1 cellular context compared by ENCODE assay signal in the genomic region with DNA sequence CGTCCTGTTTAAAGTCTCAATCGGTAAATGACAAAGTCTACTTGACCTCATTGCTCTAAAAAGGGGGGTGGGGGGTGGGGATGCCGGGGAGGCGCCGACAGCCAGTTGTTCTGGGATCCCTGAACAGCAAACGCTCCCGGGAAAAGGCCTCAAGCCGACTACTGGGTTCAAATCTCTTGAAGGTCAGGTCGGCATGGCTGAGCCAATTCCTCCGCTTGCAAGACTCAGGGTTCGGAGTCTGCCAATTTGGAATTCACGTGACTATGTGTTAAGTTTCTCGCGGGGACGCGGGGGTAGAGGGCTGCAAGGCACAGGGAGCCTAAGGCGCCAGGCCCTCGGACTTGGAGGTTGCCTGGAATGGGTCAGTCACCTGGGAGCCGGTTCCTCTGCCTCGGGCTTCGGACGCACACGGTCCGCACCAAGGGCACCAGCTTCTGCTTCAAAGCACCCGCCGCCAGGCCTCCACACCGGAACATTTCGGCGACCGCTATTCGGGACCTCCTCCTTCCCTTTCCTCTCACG.
TF ChIP-seq lines count a peak whose summit lies in the region.

No MANE protein-coding gene starts in this region.

TF ChIP-seq in K562, 482 proteins besides CTCF, POLR2A, EP300 and RAD21 (continued from another document):
- no peak for TF ChIP-seq AFF1 (IDR thresholded peaks at IDR 0.05; ENCODE audit: low read depth in 1 of 2, partially characterized antibody in 2 of 2)
- TF ChIP-seq, protein P1, sequence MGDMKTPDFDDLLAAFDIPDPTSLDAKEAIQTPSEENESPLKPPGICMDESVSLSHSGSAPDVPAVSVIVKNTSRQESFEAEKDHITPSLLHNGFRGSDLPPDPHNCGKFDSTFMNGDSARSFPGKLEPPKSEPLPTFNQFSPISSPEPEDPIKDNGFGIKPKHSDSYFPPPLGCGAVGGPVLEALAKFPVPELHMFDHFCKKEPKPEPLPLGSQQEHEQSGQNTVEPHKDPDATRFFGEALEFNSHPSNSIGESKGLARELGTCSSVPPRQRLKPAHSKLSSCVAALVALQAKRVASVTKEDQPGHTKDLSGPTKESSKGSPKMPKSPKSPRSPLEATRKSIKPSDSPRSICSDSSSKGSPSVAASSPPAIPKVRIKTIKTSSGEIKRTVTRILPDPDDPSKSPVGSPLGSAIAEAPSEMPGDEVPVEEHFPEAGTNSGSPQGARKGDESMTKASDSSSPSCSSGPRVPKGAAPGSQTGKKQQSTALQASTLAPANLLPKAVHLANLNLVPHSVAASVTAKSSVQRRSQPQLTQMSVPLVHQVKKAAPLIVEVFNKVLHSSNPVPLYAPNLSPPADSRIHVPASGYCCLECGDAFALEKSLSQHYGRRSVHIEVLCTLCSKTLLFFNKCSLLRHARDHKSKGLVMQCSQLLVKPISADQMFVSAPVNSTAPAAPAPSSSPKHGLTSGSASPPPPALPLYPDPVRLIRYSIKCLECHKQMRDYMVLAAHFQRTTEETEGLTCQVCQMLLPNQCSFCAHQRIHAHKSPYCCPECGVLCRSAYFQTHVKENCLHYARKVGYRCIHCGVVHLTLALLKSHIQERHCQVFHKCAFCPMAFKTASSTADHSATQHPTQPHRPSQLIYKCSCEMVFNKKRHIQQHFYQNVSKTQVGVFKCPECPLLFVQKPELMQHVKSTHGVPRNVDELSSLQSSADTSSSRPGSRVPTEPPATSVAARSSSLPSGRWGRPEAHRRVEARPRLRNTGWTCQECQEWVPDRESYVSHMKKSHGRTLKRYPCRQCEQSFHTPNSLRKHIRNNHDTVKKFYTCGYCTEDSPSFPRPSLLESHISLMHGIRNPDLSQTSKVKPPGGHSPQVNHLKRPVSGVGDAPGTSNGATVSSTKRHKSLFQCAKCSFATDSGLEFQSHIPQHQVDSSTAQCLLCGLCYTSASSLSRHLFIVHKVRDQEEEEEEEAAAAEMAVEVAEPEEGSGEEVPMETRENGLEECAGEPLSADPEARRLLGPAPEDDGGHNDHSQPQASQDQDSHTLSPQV (IDR thresholded peaks at IDR 0.05), result peak; percentile 43; the same call in 1 of the 2 replicates
- peak; percentile 40; the same call in 1 of the 2 replicates for TF ChIP-seq NKRF (IDR thresholded peaks at IDR 0.05; ENCODE audit: borderline replicate concordance)
- TF ChIP-seq BHLHE40 (IDR thresholded peaks at IDR 0.05; ENCODE audit: low read length), result peak; percentile 62
- peak; percentile 34; the same call in 1 of the 2 replicates for TF ChIP-seq NFRKB (IDR thresholded peaks at IDR 0.05; ENCODE audit: low read depth)
- 0 out of 2 replicates have a peak, but pooled peaks have one; percentile 44 for TF ChIP-seq OTX1 (CRISPR knock-in tag; IDR thresholded peaks at IDR 0.05)
- peak; percentile 78 for TF ChIP-seq PHF8 (IDR thresholded peaks at IDR 0.05; ENCODE audit: borderline replicate concordance, low read length)
